14 cellular contexts compared by ENCODE assay signal in the genomic region with DNA sequence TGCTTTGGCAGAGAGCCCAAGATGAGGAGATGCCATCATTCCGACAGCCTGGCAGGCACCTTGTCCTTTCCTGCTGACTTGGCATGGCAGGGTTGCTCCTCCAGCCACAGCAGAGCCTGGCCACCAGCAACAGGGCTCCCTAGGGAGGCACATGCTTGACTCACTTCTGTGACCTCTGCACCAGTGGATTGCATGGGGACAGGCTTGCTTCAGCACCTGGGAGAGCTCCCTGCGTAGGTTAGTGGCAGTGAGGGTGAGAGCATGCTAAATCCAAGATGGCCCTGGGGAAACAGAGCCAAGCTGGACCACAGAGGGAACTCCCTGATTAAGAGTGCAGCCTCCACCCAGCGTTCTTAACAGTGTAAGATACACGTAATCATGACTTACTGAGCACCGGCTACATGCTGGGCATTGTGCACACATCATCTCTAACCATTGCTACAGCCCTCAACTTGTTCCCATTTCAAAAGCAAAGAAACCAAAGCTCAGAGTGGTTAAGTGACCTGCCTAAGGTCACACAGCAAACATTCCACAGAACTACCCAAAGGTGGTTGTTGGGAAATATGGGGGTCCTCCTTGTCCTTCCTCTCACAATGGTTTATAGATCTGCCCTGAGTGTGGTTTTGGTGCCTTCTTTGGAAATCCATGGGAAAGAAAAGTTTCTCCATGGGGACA.
DNase-seq lines count a peak whose midpoint lies in the region; ATAC-seq and TF ChIP-seq lines count a peak whose summit lies in the region.
"Had no signal": no experiment of that assay in that cellular context is flagged by ENCODE, and none has a peak within 500 bp of the region (broad histone marks: within the 10 kb centered on the region; RNA-seq: fewer than 3 reads in every experiment).

No MANE protein-coding gene starts in this region.

- H3K27me3 Mint-ChIP-seq in H9 (ENCODE audit: low read depth): peaks cover 17% of the 10 kb centered on the region
- peaks cover 13 to 15% of the 10 kb centered on the region in 2 donors for H3K27me3 Mint-ChIP-seq in natural killer cell treated with Interleukin-12 subunit alpha and Interleukin-12 subunit beta and Interleukin-15 and Interleukin-18, amount 100 ng/mL, for 72 hours

- H3K4me3 ChIP-seq in hepatocyte (no peak overlapping the region), right atrium auricular region (no peak overlapping the region)
- H3K4me3 ChIP-seq: thyroid gland had no signal

- no peaks in the 10 kb centered on the region for H3K27me3 ChIP-seq in H9 (ENCODE audit: insufficient read depth, low read length)
- H3K27me3 ChIP-seq in hepatocyte: no peaks in the 10 kb centered on the region
- no peaks in the 10 kb centered on the region for H3K27me3 ChIP-seq in right atrium auricular region
- H3K27me3 ChIP-seq: thyroid gland had no signal

- no peaks in the 10 kb centered on the region for H3K79me1 ChIP-seq in H9 (ENCODE audit: insufficient read depth, low read depth, low read length, poor library complexity, severe bottlenecking)

- no peaks in the 10 kb centered on the region for H3K23me2 ChIP-seq in H9 (ENCODE audit: insufficient read length, low read depth, low read length, poor library complexity, severe bottlenecking)

- no peak overlapping the region for H2AK5ac ChIP-seq in H9 (ENCODE audit: insufficient read length, low read length)

- no peak overlapping the region for H4K8ac ChIP-seq in H9 (replicated peaks; ENCODE audit: insufficient read length, low read depth, low read length)

- no peak overlapping the region for H2BK5ac ChIP-seq in H9 (ENCODE audit: insufficient read length, low read length)

- no peak overlapping the region for H3T11ph ChIP-seq in H9 (ENCODE audit: low read length)

- H3K9me3 ChIP-seq in H9 (ENCODE audit: control insufficient read depth, low read depth, low read length): no peaks in the 10 kb centered on the region
- no peaks in the 10 kb centered on the region for H3K9me3 ChIP-seq in hepatocyte (ENCODE audit: low read depth)
- no peaks in the 10 kb centered on the region for H3K9me3 ChIP-seq in right atrium auricular region
- H3K9me3 ChIP-seq: thyroid gland had no signal

- no peak overlapping the region for H2BK12ac ChIP-seq in H9 (ENCODE audit: insufficient read length, low read depth, low read length)

- H3K14ac ChIP-seq in H9 (ENCODE audit: insufficient read depth, low read length): no peak overlapping the region

- no peak overlapping the region for H2BK20ac ChIP-seq in H9 (ENCODE audit: low read depth, low read length, poor library complexity, severe bottlenecking)

- peak; percentile 46 for DNase-seq in COLO829 (ENCODE audit: low spot score)
- peak; percentile 81 for DNase-seq in H9
- peak; percentile 49 for DNase-seq in RPMI7951 (ENCODE audit: low read depth)
- peak; percentile 51 for DNase-seq in hepatocyte (ENCODE audit: low spot score)
- no peak for DNase-seq in natural killer cell treated with Interleukin-12 subunit alpha and Interleukin-12 subunit beta and Interleukin-15 and Interleukin-18, amount 100 ng/mL, for 72 hours (ENCODE audit: low spot score)
- no peak for DNase-seq in right atrium auricular region (ENCODE audit: low spot score)
- no peak for DNase-seq in hypothalamus (lab: John Stamatoyannopoulos, UW)
- DNase-seq in COLO668 (lab: John Stamatoyannopoulos, UW; ENCODE audit: unreplicated experiment): no peak
- DNase-seq: amygdala; CD4-positive, alpha-beta T cell; effector memory CD4-positive, alpha-beta T cell; NCI-H226; thyroid gland had no signal

- H3K4me1 ChIP-seq in H9 (ENCODE audit: insufficient read depth, low read length): 0 out of 2 replicates have a peak, but pooled peaks cover 2% of the 10 kb centered on the region
- H3K4me1 ChIP-seq in hepatocyte (ENCODE audit: insufficient read depth): no peaks in the 10 kb centered on the region
- H3K4me1 ChIP-seq in right atrium auricular region: no peaks in the 10 kb centered on the region
- H3K4me1 ChIP-seq: thyroid gland had no signal

- H3K4me2 ChIP-seq in H9 (ENCODE audit: insufficient read depth, insufficient read length, low read length): no peak overlapping the region
- H3K4me2 ChIP-seq in hepatocyte: no peak overlapping the region

- no peak overlapping the region for H3K27ac ChIP-seq in H9 (ENCODE audit: insufficient read length, low read depth, low read length)
- no peak overlapping the region for H3K27ac ChIP-seq in hepatocyte
- no peak overlapping the region for H3K27ac ChIP-seq in right atrium auricular region
- H3K27ac ChIP-seq: thyroid gland had no signal

- H4K5ac ChIP-seq in H9 (ENCODE audit: insufficient read length, low read depth, low read length): no peak overlapping the region

- no peak overlapping the region for H3K27ac Mint-ChIP-seq in H9
- H3K27ac Mint-ChIP-seq in natural killer cell treated with Interleukin-12 subunit alpha and Interleukin-12 subunit beta and Interleukin-15 and Interleukin-18, amount 100 ng/mL, for 72 hours: no peak overlapping the region
- H3K27ac Mint-ChIP-seq: CD4-positive, alpha-beta T cell; mesothelial cell of epicardium had no signal

- no peak for ATAC-seq in natural killer cell treated with Interleukin-12 subunit alpha and Interleukin-12 subunit beta and Interleukin-15 and Interleukin-18, amount 100 ng/mL, for 72 hours

- no peak overlapping the region for H3K9ac ChIP-seq in H9 (ENCODE audit: extremely low read depth, insufficient read length, low read length)

- peaks cover 0 to 3% (median 0%) of the 10 kb centered on the region in 3 experiments; a peak in 1 of 7 replicates for H3K36me3 Mint-ChIP-seq in H9 (ENCODE audit: insufficient read depth in 1 of 3, low read depth in 3 of 3)
- H3K36me3 Mint-ChIP-seq in natural killer cell treated with Interleukin-12 subunit alpha and Interleukin-12 subunit beta and Interleukin-15 and Interleukin-18, amount 100 ng/mL, for 72 hours: no peaks in the 10 kb centered on the region
- H3K36me3 Mint-ChIP-seq: mesothelial cell of epicardium had no signal

- TF ChIP-seq CTCF in H9 (conservative IDR thresholded peaks at IDR 0.05) (no peak), hepatocyte (IDR thresholded peaks at IDR 0.05; ENCODE audit: poor library complexity) (no peak), right atrium auricular region (IDR thresholded peaks at IDR 0.05) (no peak)

- H3K4me1 Mint-ChIP-seq in H9: peaks cover 19% of the 10 kb centered on the region in 2 experiments
- H3K4me1 Mint-ChIP-seq in natural killer cell treated with Interleukin-12 subunit alpha and Interleukin-12 subunit beta and Interleukin-15 and Interleukin-18, amount 100 ng/mL, for 72 hours (ENCODE audit: low read depth in 2 of 2): no peaks in the 10 kb centered on the region
- H3K4me1 Mint-ChIP-seq: mesothelial cell of epicardium had no signal

- no peaks in the 10 kb centered on the region for H3K9me2 ChIP-seq in hepatocyte (replicated peaks; ENCODE audit: insufficient read depth)

- no CpG with 5 or more reads among the region's 5 CpGs for WGBS in H9 (ENCODE audit: extremely low coverage, insufficient read length, low lambda C conversion rate)
- 72% methylated on average over 5 of the region's 5 CpGs for WGBS in hepatocyte (ENCODE audit: low lambda C conversion rate, missing lambda C conversion rate)

- H2BK15ac ChIP-seq in H9 (ENCODE audit: low read depth, low read length): no peak overlapping the region

- no peak overlapping the region for H3K23ac ChIP-seq in H9 (ENCODE audit: insufficient read length, low read depth, low read length)

- H4K91ac ChIP-seq in H9 (ENCODE audit: insufficient read length, low read depth, low read length): no peak overlapping the region

- H3K4ac ChIP-seq in H9 (ENCODE audit: low read depth, low read length): no peak overlapping the region

- H3K4me3 Mint-ChIP-seq in H9: no peak overlapping the region
- no peak overlapping the region for H3K4me3 Mint-ChIP-seq in natural killer cell treated with Interleukin-12 subunit alpha and Interleukin-12 subunit beta and Interleukin-15 and Interleukin-18, amount 100 ng/mL, for 72 hours
- H3K4me3 Mint-ChIP-seq: CD4-positive, alpha-beta T cell; mesothelial cell of epicardium had no signal

- no peak overlapping the region for H2AFZ ChIP-seq in H9 (ENCODE audit: low read length)
- no peak overlapping the region for H2AFZ ChIP-seq in hepatocyte

- no peak overlapping the region for H2BK120ac ChIP-seq in H9 (ENCODE audit: low read depth, low read length, poor library complexity, severe bottlenecking)

- no peak overlapping the region for H3K56ac ChIP-seq in H9 (ENCODE audit: insufficient read length, low read depth, low read length)

- H3K18ac ChIP-seq in H9 (ENCODE audit: insufficient read length, low read depth, low read length): no peak overlapping the region

- H3K9me3 Mint-ChIP-seq in H9: peaks cover 2 to 15% of the 10 kb centered on the region in 2 experiments; a peak in 4 of 5 replicates
- no peaks in the 10 kb centered on the region for H3K9me3 Mint-ChIP-seq in natural killer cell treated with Interleukin-12 subunit alpha and Interleukin-12 subunit beta and Interleukin-15 and Interleukin-18, amount 100 ng/mL, for 72 hours

- H4K20me1 ChIP-seq in H9 (ENCODE audit: control insufficient read depth, insufficient read depth, insufficient read length) (no peaks in the 10 kb centered on the region), hepatocyte (ENCODE audit: insufficient read depth, poor library complexity, severe bottlenecking) (no peaks in the 10 kb centered on the region)

- H3K79me2 ChIP-seq in H9 (ENCODE audit: insufficient read depth, low read length): no peaks in the 10 kb centered on the region
- no peaks in the 10 kb centered on the region for H3K79me2 ChIP-seq in hepatocyte

- H3K36me3 ChIP-seq in hepatocyte (replicated peaks; ENCODE audit: insufficient read depth, low read depth) (no peaks in the 10 kb centered on the region), right atrium auricular region (no peaks in the 10 kb centered on the region)
- H3K36me3 ChIP-seq: thyroid gland had no signal

Comparison
In these comparisons a context has a peak if more than half of its experiments do, and no peak if none do; other contexts are left out.
1. DNase-seq: peak in COLO829 (single experiment), H9 (single experiment), RPMI7951 (single experiment) and hepatocyte (single experiment); none in natural killer cell treated with Interleukin-12 subunit alpha and Interleukin-12 subunit beta and Interleukin-15 and Interleukin-18, amount 100 ng/mL, for 72 hours (single experiment), right atrium auricular region (single experiment), hypothalamus (0 of 51) and COLO668 (single experiment).